ENCODE assay signal across 9 cellular contexts in genomic region chr5:40437452-40437861, GRCh38.
A peak's percentile ranks its signal among the peaks of the same experiment; 100 is the strongest.
DNase-seq lines count a peak whose midpoint lies in the region; ATAC-seq and TF ChIP-seq lines count a peak whose summit lies in the region.
"Had no signal": no experiment of that assay in that cellular context is flagged by ENCODE, and none has a peak within 500 bp of the region (broad histone marks: within the 10 kb centered on the region; RNA-seq: fewer than 3 reads in every experiment).

No MANE protein-coding gene starts in this region.

- in situ Hi-C loops in GM13976 (cut with MboI; ENCODE audit: low sequenced_read_pairs, unreplicated experiment), result no loop called here

- ATAC-seq in GM21825 (IDR thresholded peaks at IDR 0.05; ENCODE audit: unreplicated experiment) (peak; percentile 57), GM21528 (IDR thresholded peaks at IDR 0.05; ENCODE audit: low FRiP score, unreplicated experiment) (no peak), GM21526 (IDR thresholded peaks at IDR 0.05; ENCODE audit: low FRiP score, unreplicated experiment) (no peak)
- ATAC-seq: Panc1 had no signal

- DNase-seq in GM13976 (ENCODE audit: low spot score) (peak; percentile 43), NB4 (ENCODE audit: low read depth) (peak; percentile 31), choroid plexus epithelial cell (ENCODE audit: low read depth) (peak; percentile 94), inferior parietal cortex (ENCODE audit: extremely low spot score) (no peak)
- peak; percentile 9 to 19 for DNase-seq in stimulated activated CD8-positive, alpha-beta memory T cell treated with anti-CD3 and anti-CD28 coated beads, Interleukin-4, amount 100 ng/mL, for 4 hours (ENCODE audit: low read depth in 2 of 2, low spot score in 1 of 2)

- no peak overlapping the region for H3K4me3 ChIP-seq in NB4 (ENCODE audit: low read depth, low read length)
- H3K4me3 ChIP-seq in choroid plexus epithelial cell (ENCODE audit: low read depth, low read length), result no peak overlapping the region

- TF ChIP-seq CTCF in GM13976 (IDR thresholded peaks at IDR 0.05; ENCODE audit: borderline replicate concordance, control extremely low read depth, extremely low read depth, insufficient read depth, missing control alignments) (no peak), NB4 (IDR thresholded peaks at IDR 0.05; ENCODE audit: low read depth, low read length) (no peak), choroid plexus epithelial cell (conservative IDR thresholded peaks at IDR 0.05; ENCODE audit: low read depth, low read length) (no peak)

- TF ChIP-seq POLR2A in NB4 (IDR thresholded peaks at IDR 0.05; ENCODE audit: extremely low read depth, insufficient read length), result no peak
